ENCODE assay signal across 19 cellular contexts in the genomic region with DNA sequence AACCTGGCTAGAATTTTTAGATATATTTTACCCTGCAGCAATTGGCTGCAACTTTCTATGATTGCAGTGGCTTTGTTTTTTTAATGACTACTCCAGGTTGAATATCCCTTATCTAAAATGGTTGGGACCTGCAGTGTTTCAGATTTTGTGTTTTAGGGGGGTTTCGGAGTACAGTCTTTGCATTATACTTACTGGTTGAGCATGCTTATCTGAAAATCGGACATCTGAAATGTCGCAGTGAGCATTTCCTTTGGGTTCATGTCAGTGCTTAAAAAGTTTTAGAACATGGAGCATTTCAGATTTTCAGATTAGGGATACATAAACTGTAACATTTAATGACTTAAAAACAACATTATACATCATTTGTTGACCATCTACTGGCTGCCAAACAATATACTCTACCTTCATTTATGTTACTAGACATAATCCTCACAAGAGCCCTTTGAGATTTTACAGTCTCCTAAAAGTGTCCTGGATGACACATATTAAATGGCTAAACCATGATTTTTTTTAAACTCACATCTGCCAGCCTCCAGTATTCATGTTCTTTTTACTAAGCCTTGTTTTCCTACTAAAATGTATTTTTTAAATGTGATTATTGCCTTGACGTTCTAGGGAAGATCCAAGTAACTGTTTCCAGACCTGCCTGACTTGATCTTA.
"Had no signal": no experiment of that assay in that cellular context is flagged by ENCODE, and none has a peak within 500 bp of the region (broad histone marks: within the 10 kb centered on the region; RNA-seq: fewer than 3 reads in every experiment).

No MANE protein-coding gene starts in this region.

- ATAC-seq: foreskin keratinocyte; gastroesophageal sphincter; heart left ventricle; left cardiac atrium; left lung; left ventricle myocardium superior; lower lobe of right lung; mucosa of descending colon; naive thymus-derived CD8-positive, alpha-beta T cell had no signal

- FAIRE-seq: endothelial cell of umbilical vein, frontal cortex, islet of Langerhans, keratinocyte had no signal

- DNase-seq: colonic mucosa; cortex of kidney; effector memory CD4-positive, alpha-beta T cell; foreskin keratinocyte; heart left ventricle; hypothalamus; left cardiac atrium; left lung; left ventricle myocardium superior; lower lobe of right lung; mesenchymal stem cell; mucosa of descending colon; naive B cell; naive thymus-derived CD8-positive, alpha-beta T cell had no signal
